ENCODE assay signal across 14 cellular contexts in genomic region chr6:137958809-137959565, GRCh38.
DNase-seq lines count a peak whose midpoint lies in the region; ATAC-seq, FAIRE-seq and TF ChIP-seq lines count a peak whose summit lies in the region.
"Had no signal": no experiment of that assay in that cellular context is flagged by ENCODE, and none has a peak within 500 bp of the region (broad histone marks: within the 10 kb centered on the region; RNA-seq: fewer than 3 reads in every experiment).

No MANE protein-coding gene starts in this region.

- H3K36me3 ChIP-seq in BLaER1 treated with 17β-estradiol and CSF1 and Interleukin-3, amounts not matched to agents 10 nM and 100 nM = no peaks in the 10 kb centered on the region
- H3K36me3 ChIP-seq in keratinocyte (ENCODE audit: control insufficient read depth in 2 of 2, extremely low read depth in 1 of 2, insufficient read depth in 2 of 2, low read length in 2 of 2) = no peaks in the 10 kb centered on the region

- H2AFZ ChIP-seq in keratinocyte (ENCODE audit: control insufficient read depth, low read length) = peak overlapping the region; percentile 43

- TF ChIP-seq CTCF in LNCaP clone FGC (IDR thresholded peaks at IDR 0.05; ENCODE audit: control insufficient read depth, extremely low read depth, insufficient read depth) (no peak), keratinocyte (optimal IDR thresholded peaks at IDR 0.05 in 1 of 3, IDR thresholded peaks at IDR 0.05 in 1 of 3, conservative IDR thresholded peaks at IDR 0.05 in 1 of 3; ENCODE audit: extremely low read depth in 1 of 3, insufficient read depth in 2 of 3, low read length in 3 of 3) (no peak)

- no peak for ATAC-seq in GM21717 (IDR thresholded peaks at IDR 0.05; ENCODE audit: unreplicated experiment)

- H3K27me3 ChIP-seq in BLaER1 treated with 17β-estradiol and CSF1 and Interleukin-3, amounts not matched to agents 10 nM and 100 nM = no peaks in the 10 kb centered on the region
- no peaks in the 10 kb centered on the region for H3K27me3 ChIP-seq in keratinocyte (ENCODE audit: control insufficient read depth, extremely low read depth, insufficient read depth, low read length)

- FAIRE-seq in keratinocyte (lab: Jason Lieb, UNC) = peak; percentile 36
- FAIRE-seq: astrocyte had no signal

- H3K27ac ChIP-seq in BLaER1 treated with 17β-estradiol and CSF1 and Interleukin-3, amounts not matched to agents 10 nM and 100 nM = 0 out of 22 replicates have a peak overlapping the region, but pooled peaks of 1 of the 11 experiments have one; percentile 6
- no peak overlapping the region for H3K27ac ChIP-seq in keratinocyte (ENCODE audit: control insufficient read depth, insufficient read depth, low read length)

- no peaks in the 10 kb centered on the region for H4K20me1 ChIP-seq in BLaER1 treated with 17β-estradiol and CSF1 and Interleukin-3, amounts not matched to agents 10 nM and 100 nM
- H4K20me1 ChIP-seq in keratinocyte (ENCODE audit: control insufficient read depth, extremely low read depth, insufficient read depth, low read length) = no peaks in the 10 kb centered on the region

- dilution Hi-C loops in keratinocyte (cut with MboI; ENCODE audit: extremely low pct_ligation_motif_present, low sequenced_read_pairs) = no loop called here

- H3K79me2 ChIP-seq in keratinocyte (ENCODE audit: control insufficient read depth, insufficient read depth, low read length) = no peaks in the 10 kb centered on the region

- H3K9me1 ChIP-seq in keratinocyte (ENCODE audit: control insufficient read depth, extremely low read depth, insufficient read depth, low read length) = no peaks in the 10 kb centered on the region

- H3K4me2 ChIP-seq in BLaER1 treated with 17β-estradiol and CSF1 and Interleukin-3, amounts not matched to agents 10 nM and 100 nM = peak overlapping the region in 6 of 11 experiments; percentile 28 to 47 (median 34); a peak in 9 of 22 replicates
- H3K4me2 ChIP-seq in keratinocyte (ENCODE audit: control insufficient read depth, extremely low read depth, insufficient read depth, low read depth, low read length) = no peak overlapping the region

- DNase-seq in LNCaP clone FGC (ENCODE audit: low read depth) = peak; percentile 28
- DNase-seq in SKM-1 treated with dmso at 0.1 percent for 144 hours (lab: John Stamatoyannopoulos, UW; ENCODE audit: unreplicated experiment) = peak; percentile 96
- no peak for DNase-seq in keratinocyte (ENCODE audit: low read depth, low spot score)
- DNase-seq in dedifferentiated amniotic fluid mesenchymal stem cell (ENCODE audit: extremely low spot score) = no peak
- DNase-seq in stimulated activated CD8-positive, alpha-beta memory T cell treated with anti-CD3 and anti-CD28 coated beads, Interleukin-4, amount 100 ng/mL, for 48 hours = no peak
- no peak for DNase-seq in NCI-H345 treated with DMSO at 0.1 percent for 48 hours (lab: John Stamatoyannopoulos, UW; ENCODE audit: unreplicated experiment)
- DNase-seq: activated naive CD4-positive, alpha-beta T cell; cortex of kidney; DMS 273 treated with DMSO at 0.1 percent for 48 hours; NCI-H2227 treated with DMSO at 0.1 percent for 48 hours; stimulated activated CD4-positive, alpha-beta T cell treated with anti-CD3 and anti-CD28 coated beads, Interleukin-4, amount 100 ng/mL, for 4 hours had no signal

- H3K9ac ChIP-seq in BLaER1 treated with 17β-estradiol and CSF1 and Interleukin-3, amounts not matched to agents 10 nM and 100 nM = no peak overlapping the region
- H3K9ac ChIP-seq in keratinocyte (ENCODE audit: control insufficient read depth, extremely low read depth, insufficient read depth, low read length) = no peak overlapping the region

- H3K4me1 ChIP-seq in BLaER1 treated with 17β-estradiol and CSF1 and Interleukin-3, amounts not matched to agents 10 nM and 100 nM = peaks cover 0 to 23% (median 8%) of the 10 kb centered on the region in 10 experiments; a peak in 9 of 20 replicates
- H3K4me1 ChIP-seq in keratinocyte (ENCODE audit: control insufficient read depth, extremely low read depth, insufficient read depth, low read length) = no peaks in the 10 kb centered on the region

- H3K4me3 ChIP-seq in BLaER1 treated with 17β-estradiol and CSF1 and Interleukin-3, amounts not matched to agents 10 nM and 100 nM = no peak overlapping the region
- no peak overlapping the region for H3K4me3 ChIP-seq in LNCaP clone FGC (ENCODE audit: low read depth, low read length)
- no peak overlapping the region for H3K4me3 ChIP-seq in keratinocyte (ENCODE audit: control insufficient read depth in 2 of 3, extremely low read depth in 1 of 3, insufficient read depth in 2 of 3, low read depth in 1 of 3, low read length in 3 of 3)

- H3K9me3 ChIP-seq in BLaER1 treated with 17β-estradiol and CSF1 and Interleukin-3, amounts not matched to agents 10 nM and 100 nM (replicated peaks in 1 of 11) = peaks cover 0 to 16% (median 0%) of the 10 kb centered on the region in 11 experiments; a peak in 5 of 22 replicates
- no peaks in the 10 kb centered on the region for H3K9me3 ChIP-seq in keratinocyte (ENCODE audit: control insufficient read depth, low read depth, low read length)

Comparison
In these comparisons a context has a peak if more than half of its experiments do, and no peak if none do; other contexts are left out.
1. DNase-seq: peak in LNCaP clone FGC (single experiment) and SKM-1 treated with dmso at 0.1 percent for 144 hours (single experiment); none in keratinocyte (single experiment), dedifferentiated amniotic fluid mesenchymal stem cell (single experiment), stimulated activated CD8-positive, alpha-beta memory T cell treated with anti-CD3 and anti-CD28 coated beads, Interleukin-4, amount 100 ng/mL, for 48 hours (single experiment) and NCI-H345 treated with DMSO at 0.1 percent for 48 hours (single experiment).